Comparison of ENCODE assay signal across 27 cellular contexts in genomic region chr11:85394288-85394687, GRCh38.
"Had no signal": no experiment of that assay in that cellular context is flagged by ENCODE, and none has a peak within 500 bp of the region (broad histone marks: within the 10 kb centered on the region; RNA-seq: fewer than 3 reads in every experiment).

No MANE protein-coding gene starts in this region.

- ATAC-seq: left colon; left lung; lower lobe of right lung; naive thymus-derived CD8-positive, alpha-beta T cell; pancreas; right cardiac atrium; sciatic nerve; stimulated activated naive B cell treated with anti-CD40 and anti-IgM and Interleukin-4, amounts not matched to agents 10 μg/mL and 1 μg/mL and 100 μg/mL, for 72 hours; stimulated activated naive CD8-positive, alpha-beta T cell treated with anti-CD3 and anti-CD28 coated beads, Interleukin-15, Interleukin-2, amounts not matched to agents 100 U/mL and 50 U/mL, for 24 hours had no signal

- DNase-seq: immature natural killer cell; kidney; left colon; left lung; lower lobe of right lung; mammary epithelial cell; mesenchymal stem cell; naive thymus-derived CD8-positive, alpha-beta T cell; nucleus accumbens; pancreas; retina; right cardiac atrium; stimulated activated CD4-positive, alpha-beta T cell treated with anti-CD3 and anti-CD28 coated beads, Interleukin-12 subunit alpha, Interleukin-12 subunit beta, amount 100 ng/mL, for 4 hours; stimulated activated CD4-positive, alpha-beta T cell treated with anti-CD3 and anti-CD28 coated beads, Interleukin-15, amount 100 ng/mL, for 24 hours; stimulated activated CD4-positive, alpha-beta T cell treated with anti-CD3 and anti-CD28 coated beads, Interleukin-2, amount 100 ng/mL, for 24 hours; stimulated activated CD4-positive, alpha-beta T cell treated with anti-CD3 and anti-CD28 coated beads, Interleukin-4, amount 100 ng/mL, for 1 hour; stimulated activated naive B cell treated with anti-CD40 and anti-IgM and Interleukin-4, amounts not matched to agents 10 μg/mL and 1 μg/mL and 100 μg/mL, for 72 hours; stimulated activated naive CD8-positive, alpha-beta T cell treated with anti-CD3 and anti-CD28 coated beads, Interleukin-15, Interleukin-2, amounts not matched to agents 100 U/mL and 50 U/mL, for 24 hours; stomach; testis; thyroid gland; transverse colon; upper lobe of left lung had no signal

- H3K27ac ChIP-seq: left lung, lower lobe of right lung, pancreas, prostate gland, skin epidermis, stomach, testis, thyroid gland, transverse colon, upper lobe of left lung, vagina had no signal

- H3K4me1 ChIP-seq: left lung, lower lobe of right lung, pancreas, prostate gland, stomach, testis, thyroid gland, transverse colon, upper lobe of left lung, vagina had no signal

- H3K27me3 ChIP-seq: left lung, pancreas, stomach, testis, thyroid gland, transverse colon, upper lobe of left lung, vagina had no signal
